Comparison of ENCODE assay signal across 1 cellular context in the genomic region with DNA sequence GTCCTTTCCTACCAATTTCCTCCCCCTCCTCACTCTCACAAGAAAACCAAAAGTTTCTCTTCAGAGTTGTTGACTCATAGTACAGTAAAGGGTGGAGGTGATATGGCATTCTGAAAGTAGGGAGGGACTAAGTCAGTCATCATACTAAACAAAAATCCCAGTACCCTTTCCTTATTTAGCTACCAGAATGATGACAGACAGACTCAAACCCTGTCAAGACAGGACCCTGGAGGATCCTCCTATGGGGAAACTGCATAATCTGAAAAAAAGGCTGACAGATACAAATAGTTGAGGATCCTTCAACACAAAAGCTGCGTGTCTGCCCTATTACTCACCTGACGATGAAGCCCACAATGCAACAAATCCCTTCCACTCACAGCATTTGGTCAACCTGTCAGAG.
TF ChIP-seq lines count a peak whose summit lies in the region.

No MANE protein-coding gene starts in this region.

TF ChIP-seq in GM23338, 12 proteins besides CTCF, POLR2A, EP300 and RAD21 (continued from another document):
- TF ChIP-seq STAT1 (IDR thresholded peaks at IDR 0.05; ENCODE audit: unreplicated experiment) = no peak
- TF ChIP-seq JUNB (IDR thresholded peaks at IDR 0.05; ENCODE audit: unreplicated experiment) = no peak
- TF ChIP-seq, protein P1, sequence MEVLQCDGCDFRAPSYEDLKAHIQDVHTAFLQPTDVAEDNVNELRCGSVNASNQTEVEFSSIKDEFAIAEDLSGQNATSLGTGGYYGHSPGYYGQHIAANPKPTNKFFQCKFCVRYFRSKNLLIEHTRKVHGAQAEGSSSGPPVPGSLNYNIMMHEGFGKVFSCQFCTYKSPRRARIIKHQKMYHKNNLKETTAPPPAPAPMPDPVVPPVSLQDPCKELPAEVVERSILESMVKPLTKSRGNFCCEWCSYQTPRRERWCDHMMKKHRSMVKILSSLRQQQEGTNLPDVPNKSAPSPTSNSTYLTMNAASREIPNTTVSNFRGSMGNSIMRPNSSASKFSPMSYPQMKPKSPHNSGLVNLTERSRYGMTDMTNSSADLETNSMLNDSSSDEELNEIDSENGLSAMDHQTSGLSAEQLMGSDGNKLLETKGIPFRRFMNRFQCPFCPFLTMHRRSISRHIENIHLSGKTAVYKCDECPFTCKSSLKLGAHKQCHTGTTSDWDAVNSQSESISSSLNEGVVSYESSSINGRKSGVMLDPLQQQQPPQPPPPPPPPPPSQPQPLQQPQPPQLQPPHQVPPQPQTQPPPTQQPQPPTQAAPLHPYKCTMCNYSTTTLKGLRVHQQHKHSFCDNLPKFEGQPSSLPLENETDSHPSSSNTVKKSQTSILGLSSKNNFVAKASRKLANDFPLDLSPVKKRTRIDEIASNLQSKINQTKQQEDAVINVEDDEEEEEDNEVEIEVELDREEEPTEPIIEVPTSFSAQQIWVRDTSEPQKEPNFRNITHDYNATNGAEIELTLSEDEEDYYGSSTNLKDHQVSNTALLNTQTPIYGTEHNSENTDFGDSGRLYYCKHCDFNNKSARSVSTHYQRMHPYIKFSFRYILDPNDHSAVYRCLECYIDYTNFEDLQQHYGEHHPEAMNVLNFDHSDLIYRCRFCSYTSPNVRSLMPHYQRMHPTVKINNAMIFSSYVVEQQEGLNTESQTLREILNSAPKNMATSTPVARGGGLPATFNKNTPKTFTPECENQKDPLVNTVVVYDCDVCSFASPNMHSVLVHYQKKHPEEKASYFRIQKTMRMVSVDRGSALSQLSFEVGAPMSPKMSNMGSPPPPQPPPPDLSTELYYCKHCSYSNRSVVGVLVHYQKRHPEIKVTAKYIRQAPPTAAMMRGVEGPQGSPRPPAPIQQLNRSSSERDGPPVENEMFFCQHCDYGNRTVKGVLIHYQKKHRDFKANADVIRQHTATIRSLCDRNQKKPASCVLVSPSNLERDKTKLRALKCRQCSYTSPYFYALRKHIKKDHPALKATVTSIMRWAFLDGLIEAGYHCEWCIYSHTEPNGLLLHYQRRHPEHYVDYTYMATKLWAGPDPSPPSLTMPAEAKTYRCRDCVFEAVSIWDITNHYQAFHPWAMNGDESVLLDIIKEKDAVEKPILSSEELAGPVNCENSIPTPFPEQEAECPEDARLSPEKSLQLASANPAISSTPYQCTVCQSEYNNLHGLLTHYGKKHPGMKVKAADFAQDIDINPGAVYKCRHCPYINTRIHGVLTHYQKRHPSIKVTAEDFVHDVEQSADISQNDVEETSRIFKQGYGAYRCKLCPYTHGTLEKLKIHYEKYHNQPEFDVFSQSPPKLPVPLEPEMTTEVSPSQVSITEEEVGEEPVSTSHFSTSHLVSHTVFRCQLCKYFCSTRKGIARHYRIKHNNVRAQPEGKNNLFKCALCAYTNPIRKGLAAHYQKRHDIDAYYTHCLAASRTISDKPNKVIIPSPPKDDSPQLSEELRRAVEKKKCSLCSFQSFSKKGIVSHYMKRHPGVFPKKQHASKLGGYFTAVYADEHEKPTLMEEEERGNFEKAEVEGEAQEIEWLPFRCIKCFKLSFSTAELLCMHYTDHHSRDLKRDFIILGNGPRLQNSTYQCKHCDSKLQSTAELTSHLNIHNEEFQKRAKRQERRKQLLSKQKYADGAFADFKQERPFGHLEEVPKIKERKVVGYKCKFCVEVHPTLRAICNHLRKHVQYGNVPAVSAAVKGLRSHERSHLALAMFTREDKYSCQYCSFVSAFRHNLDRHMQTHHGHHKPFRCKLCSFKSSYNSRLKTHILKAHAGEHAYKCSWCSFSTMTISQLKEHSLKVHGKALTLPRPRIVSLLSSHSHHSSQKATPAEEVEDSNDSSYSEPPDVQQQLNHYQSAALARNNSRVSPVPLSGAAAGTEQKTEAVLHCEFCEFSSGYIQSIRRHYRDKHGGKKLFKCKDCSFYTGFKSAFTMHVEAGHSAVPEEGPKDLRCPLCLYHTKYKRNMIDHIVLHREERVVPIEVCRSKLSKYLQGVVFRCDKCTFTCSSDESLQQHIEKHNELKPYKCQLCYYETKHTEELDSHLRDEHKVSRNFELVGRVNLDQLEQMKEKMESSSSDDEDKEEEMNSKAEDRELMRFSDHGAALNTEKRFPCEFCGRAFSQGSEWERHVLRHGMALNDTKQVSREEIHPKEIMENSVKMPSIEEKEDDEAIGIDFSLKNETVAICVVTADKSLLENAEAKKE (CRISPR knock-in tag; IDR thresholded peaks at IDR 0.05) = no peak
- TF ChIP-seq ZNF114 (CRISPR knock-in tag; IDR thresholded peaks at IDR 0.05) = no peak
- TF ChIP-seq, protein P2, sequence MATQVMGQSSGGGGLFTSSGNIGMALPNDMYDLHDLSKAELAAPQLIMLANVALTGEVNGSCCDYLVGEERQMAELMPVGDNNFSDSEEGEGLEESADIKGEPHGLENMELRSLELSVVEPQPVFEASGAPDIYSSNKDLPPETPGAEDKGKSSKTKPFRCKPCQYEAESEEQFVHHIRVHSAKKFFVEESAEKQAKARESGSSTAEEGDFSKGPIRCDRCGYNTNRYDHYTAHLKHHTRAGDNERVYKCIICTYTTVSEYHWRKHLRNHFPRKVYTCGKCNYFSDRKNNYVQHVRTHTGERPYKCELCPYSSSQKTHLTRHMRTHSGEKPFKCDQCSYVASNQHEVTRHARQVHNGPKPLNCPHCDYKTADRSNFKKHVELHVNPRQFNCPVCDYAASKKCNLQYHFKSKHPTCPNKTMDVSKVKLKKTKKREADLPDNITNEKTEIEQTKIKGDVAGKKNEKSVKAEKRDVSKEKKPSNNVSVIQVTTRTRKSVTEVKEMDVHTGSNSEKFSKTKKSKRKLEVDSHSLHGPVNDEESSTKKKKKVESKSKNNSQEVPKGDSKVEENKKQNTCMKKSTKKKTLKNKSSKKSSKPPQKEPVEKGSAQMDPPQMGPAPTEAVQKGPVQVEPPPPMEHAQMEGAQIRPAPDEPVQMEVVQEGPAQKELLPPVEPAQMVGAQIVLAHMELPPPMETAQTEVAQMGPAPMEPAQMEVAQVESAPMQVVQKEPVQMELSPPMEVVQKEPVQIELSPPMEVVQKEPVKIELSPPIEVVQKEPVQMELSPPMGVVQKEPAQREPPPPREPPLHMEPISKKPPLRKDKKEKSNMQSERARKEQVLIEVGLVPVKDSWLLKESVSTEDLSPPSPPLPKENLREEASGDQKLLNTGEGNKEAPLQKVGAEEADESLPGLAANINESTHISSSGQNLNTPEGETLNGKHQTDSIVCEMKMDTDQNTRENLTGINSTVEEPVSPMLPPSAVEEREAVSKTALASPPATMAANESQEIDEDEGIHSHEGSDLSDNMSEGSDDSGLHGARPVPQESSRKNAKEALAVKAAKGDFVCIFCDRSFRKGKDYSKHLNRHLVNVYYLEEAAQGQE (IDR thresholded peaks at IDR 0.05; ENCODE audit: unreplicated experiment) = no peak
- TF ChIP-seq CREB1 (CRISPR knock-in tag; IDR thresholded peaks at IDR 0.05; ENCODE audit: low read depth) = no peak
- TF ChIP-seq ZNF331 (CRISPR knock-in tag; IDR thresholded peaks at IDR 0.05; ENCODE audit: low read depth) = no peak
- no peak for TF ChIP-seq NANOG (IDR thresholded peaks at IDR 0.05; ENCODE audit: borderline replicate concordance)
- no peak for TF ChIP-seq EZH2phosphoT487 (IDR thresholded peaks at IDR 0.05; ENCODE audit: unreplicated experiment)
- TF ChIP-seq EZH2 (IDR thresholded peaks at IDR 0.05; ENCODE audit: low read depth, unreplicated experiment) = no peak
